In genomic region chr19:46618670-46619231, GRCh38 we compare ENCODE assay signal across 9 cellular contexts. TPM values are rescaled to one million over a fixed set of nuclear protein-coding genes. Genes with fewer than 3 reads are reported as not detected.
DNase-seq lines count a peak whose midpoint lies in the region; ATAC-seq and TF ChIP-seq lines count a peak whose summit lies in the region.
"Had no signal": no experiment of that assay in that cellular context is flagged by ENCODE, and none has a peak within 500 bp of the region (broad histone marks: within the 10 kb centered on the region; RNA-seq: fewer than 3 reads in every experiment).

No MANE protein-coding gene starts in this region.

- H3K27ac ChIP-seq in skeletal muscle tissue (ENCODE audit: low read depth, low read length) = peak overlapping the region; percentile 34

- no peaks in the 10 kb centered on the region for H3K9me3 ChIP-seq in skeletal muscle tissue (ENCODE audit: control insufficient read depth in 3 of 3, low read length in 3 of 3)

- H3K36me3 ChIP-seq in skeletal muscle tissue (ENCODE audit: control insufficient read depth in 3 of 3, insufficient read depth in 3 of 3, low read length in 3 of 3) = no peaks in the 10 kb centered on the region

- H3K4me1 ChIP-seq in skeletal muscle tissue (ENCODE audit: control insufficient read depth in 3 of 3, insufficient read depth in 3 of 3, low read length in 3 of 3) = peaks cover 32 to 46% (median 45%) of the 10 kb centered on the region in 3 donors

- no peak for ATAC-seq in GM21526 (IDR thresholded peaks at IDR 0.05; ENCODE audit: low FRiP score, unreplicated experiment)

- peak overlapping the region in 1 of 3 donors; percentile 33 for H3K9ac ChIP-seq in skeletal muscle tissue (ENCODE audit: low read depth in 1 of 3, low read length in 3 of 3)

- H3K27me3 ChIP-seq in skeletal muscle tissue (ENCODE audit: control insufficient read depth in 3 of 3, insufficient read depth in 3 of 3, low read length in 3 of 3) = peaks cover 0 to under 1% (median 0%) of the 10 kb centered on the region in 3 donors

- DNase-seq in NCI-H2171 treated with DMSO at 0.1 percent for 48 hours (lab: John Stamatoyannopoulos, UW) = peak; percentile 37
- no peak for DNase-seq in NCI-H2171 (lab: John Stamatoyannopoulos, UW)
- DNase-seq in MV-4-11 (lab: John Stamatoyannopoulos, UW) = peak; percentile 33
- peak; percentile 72 to 83 for DNase-seq in cardiac fibroblast (ENCODE audit: low read depth in 2 of 2)
- no peak for DNase-seq in COLO829 (ENCODE audit: low spot score)
- no peak for DNase-seq in GDM1 (lab: John Stamatoyannopoulos, UW)

- no peak for TF ChIP-seq CTCF in cardiac fibroblast (IDR thresholded peaks at IDR 0.05; ENCODE audit: low read depth, low read length)

- H3K4me3 ChIP-seq in cardiac fibroblast (replicated peaks in 1 of 2; ENCODE audit: low read depth in 2 of 2, low read length in 2 of 2) = no peak overlapping the region
- no peak overlapping the region for H3K4me3 ChIP-seq in skeletal muscle tissue (ENCODE audit: low read length in 3 of 3)

RNA-seq across cellular contexts. Expression of gene PTGIR, which starts 6.1 kb away (rescaled TPM):
- 3.1 TPM for total RNA-seq in skeletal muscle tissue

RNA-seq across cellular contexts. Expression of gene GNG8, which starts 17.3 kb away (rescaled TPM):
- not detected for total RNA-seq in skeletal muscle tissue
- total RNA-seq: mesenteric fat pad had no signal

RNA-seq across cellular contexts. Expression of gene CALM3, which starts 17.6 kb away (rescaled TPM):
- 55.3 TPM for total RNA-seq in skeletal muscle tissue

RNA-seq across cellular contexts. Expression of gene DACT3, which starts 42.2 kb away (rescaled TPM):
- total RNA-seq in skeletal muscle tissue = 7.3 TPM

Comparison
In these comparisons a context has a peak if more than half of its experiments do, and no peak if none do; other contexts are left out.
1. DNase-seq: peak in NCI-H2171 treated with DMSO at 0.1 percent for 48 hours (single experiment), MV-4-11 (single experiment) and cardiac fibroblast (2 of 2); none in NCI-H2171 (single experiment), COLO829 (single experiment) and GDM1 (single experiment).